Comparison of ENCODE assay signal across 14 cellular contexts in the genomic region with DNA sequence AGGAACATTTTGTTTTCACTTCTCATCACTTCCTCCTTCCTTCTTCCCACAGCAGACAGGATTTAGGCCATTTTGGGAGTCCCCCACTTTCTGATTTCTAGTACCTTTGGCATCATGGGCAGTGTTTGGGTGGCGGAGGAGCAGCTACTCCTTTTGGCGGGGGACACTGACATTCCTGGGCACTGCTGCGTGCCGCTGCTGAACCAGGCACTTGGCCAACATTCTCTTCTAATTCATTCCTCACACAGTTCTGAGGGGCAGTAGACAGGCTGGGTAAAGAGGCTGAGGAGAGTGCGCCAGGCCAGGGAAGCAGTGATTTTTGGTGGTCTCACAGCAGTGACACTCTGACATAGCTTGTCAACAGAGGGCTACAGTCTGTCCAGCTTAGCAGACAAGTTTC.
A peak's percentile ranks its signal among the peaks of the same experiment; 100 is the strongest.
DNase-seq lines count a peak whose midpoint lies in the region; ATAC-seq and TF ChIP-seq lines count a peak whose summit lies in the region.
"Had no signal": no experiment of that assay in that cellular context is flagged by ENCODE, and none has a peak within 500 bp of the region (broad histone marks: within the 10 kb centered on the region; RNA-seq: fewer than 3 reads in every experiment).

No MANE protein-coding gene starts in this region.

- peak overlapping the region; percentile 38 to 56 for H3K27ac ChIP-seq in ascending aorta
- H3K27ac ChIP-seq in gastroesophageal sphincter: peak overlapping the region in 3 of 4 donors; percentile 19 to 64 (median 64)
- H3K27ac ChIP-seq in thyroid gland: peak overlapping the region; percentile 73 to 84 (median 84)
- no peak overlapping the region for H3K27ac ChIP-seq in OCI-LY7 (ENCODE audit: low read depth, low read length, poor library complexity, severe bottlenecking)

- in situ Hi-C loops in KBM-7 (cut with MboI; ENCODE audit: low pct_unique_long_range_greater_than_20kb, low sequenced_read_pairs): no loop called here

- ATAC-seq in gastroesophageal sphincter: peak; percentile 65
- ATAC-seq: T-helper 17 cell had no signal

- H3K9me3 ChIP-seq in ascending aorta (no peaks in the 10 kb centered on the region), gastroesophageal sphincter (no peaks in the 10 kb centered on the region), thyroid gland (no peaks in the 10 kb centered on the region), OCI-LY7 (ENCODE audit: low read length) (no peaks in the 10 kb centered on the region)

- no peaks in the 10 kb centered on the region for H3K9me3 Mint-ChIP-seq in nephron
- H3K9me3 Mint-ChIP-seq: activated CD4-positive, alpha-beta T cell treated with anti-CD3 and anti-CD28 coated beads, Interleukin-2, amount 10 ng/mL, durations not matched to agents 24 days and 14 days; activated T-helper 2 cell treated with anti-CD3 and anti-CD28 coated beads, Interferon-gamma antibody, Interleukin-2, Interleukin-4, amounts not matched to agents 10 μg/mL and 5 μg/mL and 100 μg/mL, durations not matched to agents 14 hours and 24 hours and 36 hours; CD8-positive, alpha-beta memory T cell had no signal

- intact Hi-C loops in ascending aorta (cut with DNase I) (no loop called here), thyroid gland (cut with DNase I) (no loop called here), OCI-LY7 (cut with micrococcal nuclease; ENCODE audit: unreplicated experiment) (no loop called here)

- DNase-seq in ascending aorta (ENCODE audit: low spot score in 2 of 2): peak in 1 of 2 donors; percentile 66
- DNase-seq in thyroid gland: peak; percentile 86 to 90
- DNase-seq in SHP77 (lab: John Stamatoyannopoulos, UW): no peak
- no peak for DNase-seq in SK-N-DZ (ENCODE audit: low spot score)
- DNase-seq in KBM-7: no peak
- DNase-seq in OCI-LY7 (ENCODE audit: low spot score): no peak
- DNase-seq: activated CD4-positive, alpha-beta T cell treated with anti-CD3 and anti-CD28 coated beads, Interleukin-2, amount 10 ng/mL, durations not matched to agents 24 days and 14 days; CD8-positive, alpha-beta memory T cell; NCI-H1048; NCI-H345; T-helper 17 cell had no signal

- H3K4me1 ChIP-seq in ascending aorta: peaks cover 0 to 14% of the 10 kb centered on the region in 2 donors
- H3K4me1 ChIP-seq in gastroesophageal sphincter: peaks cover 8 to 28% (median 11%) of the 10 kb centered on the region in 3 donors
- peaks cover 29 to 41% of the 10 kb centered on the region in 2 donors for H3K4me1 ChIP-seq in thyroid gland
- no peaks in the 10 kb centered on the region for H3K4me1 ChIP-seq in OCI-LY7 (ENCODE audit: insufficient read depth, low read length, poor library complexity, severe bottlenecking)

- no peaks in the 10 kb centered on the region for H4K20me1 ChIP-seq in OCI-LY7 (ENCODE audit: insufficient read depth, low read length)

- H2AFZ ChIP-seq in OCI-LY7 (ENCODE audit: low read length): no peak overlapping the region

- POLR2A ChIA-PET in OCI-LY7 (lab: Charles Lee): no interaction called here

- H3K4me3 ChIP-seq in ascending aorta (no peak overlapping the region), gastroesophageal sphincter (no peak overlapping the region), thyroid gland (replicated peaks in 1 of 3) (no peak overlapping the region), OCI-LY7 (ENCODE audit: low read depth, low read length, poor library complexity, severe bottlenecking) (no peak overlapping the region)

- TF ChIP-seq EP300 in gastroesophageal sphincter (IDR thresholded peaks at IDR 0.05): no peak

- H3K27me3 ChIP-seq in ascending aorta (no peaks in the 10 kb centered on the region), gastroesophageal sphincter (no peaks in the 10 kb centered on the region), thyroid gland (no peaks in the 10 kb centered on the region)

- H3K4me1 Mint-ChIP-seq in nephron: peaks cover 51% of the 10 kb centered on the region
- H3K4me1 Mint-ChIP-seq: activated CD4-positive, alpha-beta T cell treated with anti-CD3 and anti-CD28 coated beads, Interleukin-2, amount 10 ng/mL, durations not matched to agents 24 days and 14 days; CD8-positive, alpha-beta memory T cell had no signal

- no peaks in the 10 kb centered on the region for H3K27me3 Mint-ChIP-seq in nephron (ENCODE audit: low read depth)

- CTCF ChIA-PET in OCI-LY7 (lab: Charles Lee; ENCODE audit: unreplicated experiment): no interaction called here

- no peaks in the 10 kb centered on the region for H3K36me3 Mint-ChIP-seq in nephron (ENCODE audit: low read depth)
- H3K36me3 Mint-ChIP-seq: CD8-positive, alpha-beta memory T cell had no signal

- no peaks in the 10 kb centered on the region for H3K9me2 ChIP-seq in OCI-LY7 (ENCODE audit: insufficient read depth, low read length)

- H3K4me2 ChIP-seq in OCI-LY7 (ENCODE audit: low read length): no peak overlapping the region

- BruUV-seq in OCI-LY7 (replicated peaks; lab: Mats Ljungman, UMichigan): no TSS peak

- H3K36me3 ChIP-seq in ascending aorta (no peaks in the 10 kb centered on the region), gastroesophageal sphincter (no peaks in the 10 kb centered on the region), thyroid gland (no peaks in the 10 kb centered on the region), OCI-LY7 (ENCODE audit: insufficient read depth, low read length) (no peaks in the 10 kb centered on the region)

- TF ChIP-seq POLR2A in gastroesophageal sphincter (IDR thresholded peaks at IDR 0.05) (no peak), thyroid gland (IDR thresholded peaks at IDR 0.05) (no peak)

- TF ChIP-seq CTCF in ascending aorta (IDR thresholded peaks at IDR 0.05) (no peak), gastroesophageal sphincter (IDR thresholded peaks at IDR 0.05) (no peak), nephron (IDR thresholded peaks at IDR 0.05; ENCODE audit: unreplicated experiment in 3 of 3) (no peak), thyroid gland (IDR thresholded peaks at IDR 0.05) (no peak), OCI-LY7 (conservative IDR thresholded peaks at IDR 0.05; ENCODE audit: low read length) (no peak)

- H3K79me2 ChIP-seq in OCI-LY7 (ENCODE audit: insufficient read depth, low read depth, low read length): no peaks in the 10 kb centered on the region

- peak overlapping the region in 2 of 3 experiments; percentile 20 to 57 for H3K4me3 Mint-ChIP-seq in nephron
- H3K4me3 Mint-ChIP-seq: activated CD4-positive, alpha-beta T cell treated with anti-CD3 and anti-CD28 coated beads, Interleukin-2, amount 10 ng/mL, durations not matched to agents 24 days and 14 days; CD8-positive, alpha-beta memory T cell; T-helper 17 cell had no signal

- peak overlapping the region; percentile 65 to 86 (median 85) for H3K27ac Mint-ChIP-seq in nephron
- H3K27ac Mint-ChIP-seq: activated CD4-positive, alpha-beta T cell treated with anti-CD3 and anti-CD28 coated beads, Interleukin-2, amount 10 ng/mL, durations not matched to agents 24 days and 14 days; activated T-helper 2 cell treated with anti-CD3 and anti-CD28 coated beads, Interferon-gamma antibody, Interleukin-2, Interleukin-4, amounts not matched to agents 10 μg/mL and 5 μg/mL and 100 μg/mL, durations not matched to agents 14 hours and 24 hours and 36 hours; CD8-positive, alpha-beta memory T cell; T-helper 17 cell had no signal

- 21% methylated on average over 5 of the region's 5 CpGs; no CpG with 5 or more reads in 1 of the 2 donors for whole genome bisulfite sequencing in gastroesophageal sphincter (ENCODE audit: low coverage in 1 of 2), 2 donors
- WGBS in thyroid gland, 2 donors: 28 to 33% methylated on average over 5 of the region's 5 CpGs

Comparison
In these comparisons a context has a peak if more than half of its experiments do, and no peak if none do; other contexts are left out.
1. DNase-seq: peak in thyroid gland (2 of 2); none in SHP77 (0 of 2), SK-N-DZ (single experiment), KBM-7 (single experiment) and OCI-LY7 (single experiment).